Comparison of ENCODE assay signal across 15 cellular contexts in the genomic region with DNA sequence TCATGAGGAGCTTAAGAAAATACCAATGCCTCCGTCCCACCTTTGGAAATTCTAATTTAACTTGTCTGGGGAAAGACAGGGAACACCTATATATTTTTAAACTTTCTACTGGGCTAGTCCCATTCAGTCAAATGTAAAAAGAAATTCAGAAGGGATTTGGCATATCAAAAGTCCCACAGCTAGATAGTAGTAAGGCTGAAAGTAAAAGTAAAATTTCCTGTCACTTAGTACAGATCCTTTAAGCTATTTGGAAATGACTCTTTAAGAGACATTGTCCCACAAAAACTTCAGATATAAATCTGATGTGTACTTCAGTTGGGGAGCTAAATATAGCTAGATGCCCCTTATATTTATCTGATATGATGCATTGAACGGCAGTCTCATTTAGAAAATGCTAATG.
"Had no signal": no experiment of that assay in that cellular context is flagged by ENCODE, and none has a peak within 500 bp of the region (broad histone marks: within the 10 kb centered on the region; RNA-seq: fewer than 3 reads in every experiment).

No MANE protein-coding gene starts in this region.

- H3K27ac Mint-ChIP-seq: activated CD4-positive, alpha-beta T cell treated with anti-CD3 and anti-CD28 coated beads, Interleukin-2, amount 10 ng/mL, durations not matched to agents 24 days and 14 days; activated naive CD4-positive, alpha-beta T cell treated with anti-CD3 and anti-CD28 coated beads, Interleukin-2, amount 10 ng/mL, durations not matched to agents 7 days and 5 days; activated T-helper 2 cell treated with anti-CD3 and anti-CD28 coated beads, Interferon-gamma antibody, Interleukin-2, Interleukin-4, amounts not matched to agents 10 μg/mL and 5 μg/mL and 100 μg/mL, durations not matched to agents 14 hours and 24 hours and 36 hours; naive thymus-derived CD8-positive, alpha-beta T cell; WTC11 had no signal

- H3K36me3 ChIP-seq: thyroid gland had no signal

- H3K27ac ChIP-seq: foreskin keratinocyte had no signal

- H3K4me1 Mint-ChIP-seq: activated naive CD4-positive, alpha-beta T cell treated with anti-CD3 and anti-CD28 coated beads, Interleukin-2, amount 10 ng/mL, durations not matched to agents 7 days and 5 days; naive thymus-derived CD8-positive, alpha-beta T cell had no signal

- H3K4me3 ChIP-seq: mucosa of descending colon, thyroid gland had no signal

- H3K9me3 Mint-ChIP-seq: activated CD4-positive, alpha-beta T cell treated with anti-CD3 and anti-CD28 coated beads, Interleukin-2, amount 10 ng/mL, durations not matched to agents 24 days and 14 days; activated naive CD4-positive, alpha-beta T cell treated with anti-CD3 and anti-CD28 coated beads, Interleukin-2, amount 10 ng/mL, durations not matched to agents 7 days and 5 days; activated T-helper 2 cell treated with anti-CD3 and anti-CD28 coated beads, Interferon-gamma antibody, Interleukin-2, Interleukin-4, amounts not matched to agents 10 μg/mL and 5 μg/mL and 100 μg/mL, durations not matched to agents 14 hours and 24 hours and 36 hours; WTC11 had no signal

- H3K4me3 Mint-ChIP-seq: activated CD4-positive, alpha-beta T cell treated with anti-CD3 and anti-CD28 coated beads, Interleukin-2, amount 10 ng/mL, durations not matched to agents 24 days and 14 days; activated naive CD4-positive, alpha-beta T cell treated with anti-CD3 and anti-CD28 coated beads, Interleukin-2, amount 10 ng/mL, durations not matched to agents 7 days and 5 days; naive thymus-derived CD8-positive, alpha-beta T cell; WTC11 had no signal

- H3K27me3 Mint-ChIP-seq: activated CD4-positive, alpha-beta T cell treated with anti-CD3 and anti-CD28 coated beads, Interleukin-2, amount 10 ng/mL, durations not matched to agents 24 days and 14 days; activated naive CD4-positive, alpha-beta T cell treated with anti-CD3 and anti-CD28 coated beads, Interleukin-2, amount 10 ng/mL, durations not matched to agents 7 days and 5 days; naive thymus-derived CD8-positive, alpha-beta T cell had no signal

- H3K36me3 Mint-ChIP-seq: activated naive CD4-positive, alpha-beta T cell treated with anti-CD3 and anti-CD28 coated beads, Interleukin-2, amount 10 ng/mL, durations not matched to agents 7 days and 5 days; naive thymus-derived CD8-positive, alpha-beta T cell; WTC11 had no signal

- ATAC-seq: foreskin keratinocyte; left lobe of liver; mucosa of descending colon; naive thymus-derived CD8-positive, alpha-beta T cell; right cardiac atrium; WTC11 had no signal

- H3K9me3 ChIP-seq: mucosa of descending colon, thyroid gland had no signal

- DNase-seq: activated CD4-positive, alpha-beta T cell treated with anti-CD3 and anti-CD28 coated beads, Interleukin-2, amount 10 ng/mL, durations not matched to agents 24 days and 14 days; activated CD8-positive, alpha-beta memory T cell treated with anti-CD3 and anti-CD28 coated beads for 24 hours; activated naive CD4-positive, alpha-beta T cell treated with anti-CD3 and anti-CD28 coated beads, Interleukin-2, amount 10 ng/mL, durations not matched to agents 7 days and 5 days; foreskin keratinocyte; head of caudate nucleus; islet precursor cell; mucosa of descending colon; naive thymus-derived CD8-positive, alpha-beta T cell; posterior cingulate gyrus; right cardiac atrium; small intestine; thyroid gland had no signal

- H3K4me1 ChIP-seq: foreskin keratinocyte had no signal

- H3K27me3 ChIP-seq: foreskin keratinocyte, thyroid gland had no signal
